Comparison of ENCODE assay signal across 8 cellular contexts in the genomic region with DNA sequence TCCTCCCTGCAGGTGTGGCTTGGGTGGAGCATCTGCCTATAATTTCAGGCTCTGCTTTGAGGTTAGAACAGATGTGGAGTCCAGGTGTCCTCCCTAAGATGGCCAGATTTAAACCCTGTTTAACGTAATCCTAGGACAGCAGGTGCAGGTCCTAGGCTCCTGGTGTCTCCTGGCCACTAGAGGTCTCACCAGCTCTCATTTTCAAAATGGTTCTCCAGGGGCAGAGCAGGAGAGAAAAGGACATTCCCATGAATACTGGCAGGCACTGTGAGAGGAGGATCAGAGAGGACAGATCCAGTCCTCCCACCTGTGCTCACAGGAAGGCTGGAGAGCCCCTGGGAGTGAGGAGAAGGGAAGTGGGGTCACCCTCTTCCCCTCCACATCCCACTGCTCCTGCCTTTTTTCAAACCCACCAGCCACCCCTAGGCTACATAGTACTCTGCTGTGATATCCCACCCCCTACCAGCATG.
DNase-seq lines count a peak whose midpoint lies in the region; ATAC-seq and TF ChIP-seq lines count a peak whose summit lies in the region.

No MANE protein-coding gene starts in this region.

- no peaks in the 10 kb centered on the region for H3K9me3 ChIP-seq in adipocyte (ENCODE audit: control insufficient read depth, low read length)
- H3K9me3 ChIP-seq in spleen = no peaks in the 10 kb centered on the region

- peak overlapping the region in 5 of 8 donors; percentile 27 to 63 (median 39) for H3K27ac ChIP-seq in spleen

- intact Hi-C loops in spleen (cut with DNase I; ENCODE audit: low total_unique reads) = no loop called here

- no peak overlapping the region for H3K9ac ChIP-seq in adipocyte (ENCODE audit: low read length)

- H3K27me3 ChIP-seq in adipocyte (replicated peaks; ENCODE audit: control insufficient read depth, insufficient read depth, low read length) = no peaks in the 10 kb centered on the region
- no peaks in the 10 kb centered on the region for H3K27me3 ChIP-seq in spleen (replicated peaks in 1 of 7)

- 0 to 60% (median 15%) methylated on average over 1 of the region's 1 CpG for WGBS in spleen, 5 donors

- peak; percentile 42 for DNase-seq in AG10803 (ENCODE audit: low read depth)
- peak; percentile 64 for DNase-seq in GM20000 (ENCODE audit: low spot score)
- DNase-seq in NCI-H2196 treated with DMSO at 0.1 percent for 48 hours (lab: John Stamatoyannopoulos, UW; ENCODE audit: unreplicated experiment) = peak; percentile 69
- DNase-seq in adipocyte (ENCODE audit: low read depth) = peak; percentile 69
- DNase-seq in hepatic stellate cell (ENCODE audit: low spot score) = peak; percentile 68
- DNase-seq in spleen = peak; percentile 35
- no peak for DNase-seq in activated T-cell treated with anti-CD3 and anti-CD28 coated beads, Interleukin-2, amount 50 U/mL, for 1 hour

- ATAC-seq in HG02610 (IDR thresholded peaks at IDR 0.05; ENCODE audit: unreplicated experiment) = no peak

- H3K4me1 ChIP-seq in adipocyte (ENCODE audit: control insufficient read depth, insufficient read depth, low read length) = peaks cover 38% of the 10 kb centered on the region
- peaks cover 0 to 69% (median 32%) of the 10 kb centered on the region in 6 donors for H3K4me1 ChIP-seq in spleen

- H3K36me3 ChIP-seq in adipocyte (ENCODE audit: control insufficient read depth, insufficient read depth, low read length, severe bottlenecking) (no peaks in the 10 kb centered on the region), spleen (peaks cover 0 to 15% (median 0%) of the 10 kb centered on the region in 6 donors)

- H3K4me3 ChIP-seq in AG10803 (ENCODE audit: low read length) = no peak overlapping the region
- H3K4me3 ChIP-seq in adipocyte (ENCODE audit: low read length) = no peak overlapping the region
- no peak overlapping the region for H3K4me3 ChIP-seq in spleen

- TF ChIP-seq CTCF in AG10803 (conservative IDR thresholded peaks at IDR 0.05; ENCODE audit: low read length) = peak; percentile 74
- TF ChIP-seq CTCF in GM20000 (IDR thresholded peaks at IDR 0.05; ENCODE audit: extremely low read depth, missing control alignments) = peak; percentile 72
- TF ChIP-seq CTCF in spleen (IDR thresholded peaks at IDR 0.05 in 8 of 11, conservative IDR thresholded peaks at IDR 0.05 in 3 of 11) = peak in 10 of 11 experiments; percentile 22 to 71 (median 59)

- no peak for TF ChIP-seq POLR2A in spleen (IDR thresholded peaks at IDR 0.05)
